ENCODE assay signal across 15 cellular contexts in genomic region chr4:95027906-95028618, GRCh38.
DNase-seq lines count a peak whose midpoint lies in the region; ATAC-seq and TF ChIP-seq lines count a peak whose summit lies in the region.
"Had no signal": no experiment of that assay in that cellular context is flagged by ENCODE, and none has a peak within 500 bp of the region (broad histone marks: within the 10 kb centered on the region; RNA-seq: fewer than 3 reads in every experiment).

No MANE protein-coding gene starts in this region.

- H3K9me3 ChIP-seq in HCT116 (ENCODE audit: control insufficient read depth in 1 of 2, insufficient read depth in 1 of 2, low read depth in 1 of 2, low read length in 2 of 2) (no peaks in the 10 kb centered on the region), PC-3 (ENCODE audit: low read length) (no peaks in the 10 kb centered on the region), spleen (peaks cover 0 to 9% (median 3%) of the 10 kb centered on the region in 8 donors)
- H3K9me3 ChIP-seq: SK-N-SH had no signal

- POLR2A ChIA-PET in HCT116 (lab: Charles Lee), result no interaction called here
- POLR2A ChIA-PET in PC-3 (lab: Charles Lee; ENCODE audit: unreplicated experiment), result no interaction called here

- H3K27me3 ChIP-seq in HCT116 (ENCODE audit: insufficient read depth, low read length) (no peaks in the 10 kb centered on the region), PC-3 (ENCODE audit: low read length) (no peaks in the 10 kb centered on the region), spleen (replicated peaks in 1 of 7) (no peaks in the 10 kb centered on the region)

- H3K9me2 ChIP-seq in HCT116 (ENCODE audit: insufficient read depth), result no peaks in the 10 kb centered on the region
- no peaks in the 10 kb centered on the region for H3K9me2 ChIP-seq in PC-3 (replicated peaks; ENCODE audit: low read length)
- H3K9me2 ChIP-seq: SK-N-SH had no signal

- no peak overlapping the region for H3K9ac ChIP-seq in HCT116 (ENCODE audit: low read length)
- no peak overlapping the region for H3K9ac ChIP-seq in PC-3 (ENCODE audit: low read length)
- H3K9ac ChIP-seq: SK-N-SH had no signal

- H3K4me1 Mint-ChIP-seq in nephron, result no peaks in the 10 kb centered on the region
- H3K4me1 Mint-ChIP-seq: CD8-positive, alpha-beta memory T cell had no signal

- ATAC-seq in HCT116 (no peak), PC-3 (peak; percentile 55)
- ATAC-seq: Panc1 had no signal

- peak overlapping the region; percentile 49 for H2AFZ ChIP-seq in HCT116 (ENCODE audit: low read depth, low read length, poor library complexity, severe bottlenecking)
- no peak overlapping the region for H2AFZ ChIP-seq in PC-3 (ENCODE audit: low read length)

- peak overlapping the region in 2 of 3 experiments; percentile 20 to 65 for H3K27ac Mint-ChIP-seq in nephron
- H3K27ac Mint-ChIP-seq: CD8-positive, alpha-beta memory T cell had no signal

- H3K27me3 Mint-ChIP-seq in nephron (ENCODE audit: low read depth), result no peaks in the 10 kb centered on the region
- H3K27me3 Mint-ChIP-seq: CD8-positive, alpha-beta memory T cell had no signal

- TF ChIP-seq CTCF in HCT116 (IDR thresholded peaks at IDR 0.05 in 2 of 3, conservative IDR thresholded peaks at IDR 0.05 in 1 of 3; ENCODE audit: borderline replicate concordance in 1 of 3, insufficient read depth in 1 of 3, low read depth in 2 of 3, low read length in 2 of 3) (no peak), PC-3 (conservative IDR thresholded peaks at IDR 0.05; ENCODE audit: low read depth, low read length) (no peak), nephron (IDR thresholded peaks at IDR 0.05; ENCODE audit: unreplicated experiment in 3 of 3) (no peak), spleen (IDR thresholded peaks at IDR 0.05 in 8 of 11, conservative IDR thresholded peaks at IDR 0.05 in 3 of 11) (no peak)

- peaks cover 9% of the 10 kb centered on the region for H3K9me3 Mint-ChIP-seq in nephron

- H3K27ac ChIP-seq in HCT116 (ENCODE audit: low read depth, low read length) (no peak overlapping the region), PC-3 (ENCODE audit: low read length) (peak overlapping the region; percentile 58), spleen (no peak overlapping the region)

- no peaks in the 10 kb centered on the region for H3K36me3 ChIP-seq in HCT116 (ENCODE audit: control insufficient read depth in 1 of 2, insufficient read depth in 2 of 2, low read length in 2 of 2)
- no peaks in the 10 kb centered on the region for H3K36me3 ChIP-seq in PC-3 (ENCODE audit: low read depth, low read length)
- no peaks in the 10 kb centered on the region for H3K36me3 ChIP-seq in spleen

- CTCF ChIA-PET in HCT116 (lab: Charles Lee), result no interaction called here
- CTCF ChIA-PET in PC-3 (lab: Charles Lee), result no interaction called here

- no peaks in the 10 kb centered on the region for H3F3A ChIP-seq in PC-3 (ENCODE audit: low read length, unreplicated experiment)

- H3K4me3 ChIP-seq in HCT116 (replicated peaks in 1 of 2; ENCODE audit: low read depth in 1 of 2, low read length in 2 of 2) (no peak overlapping the region), PC-3 (ENCODE audit: low read length) (no peak overlapping the region), spleen (no peak overlapping the region)

- RAD21 ChIA-PET in HCT116 (lab: Charles Lee; ENCODE audit: low non-redundant PET in 1 of 2, low total read pairs in 2 of 2, uncharacterized antibody in 2 of 2, unreplicated experiment in 2 of 2), result no interaction called here

- no TSS peak for BruUV-seq in HCT116 (replicated peaks; lab: Mats Ljungman, UMichigan)
- BruUV-seq in PC-3 (replicated peaks; lab: Mats Ljungman, UMichigan), result no TSS peak

- no peaks in the 10 kb centered on the region for H3K79me2 ChIP-seq in HCT116 (ENCODE audit: insufficient read depth, low read length)
- H3K79me2 ChIP-seq in PC-3 (ENCODE audit: low read length), result no peaks in the 10 kb centered on the region

- H3K36me3 Mint-ChIP-seq in nephron (ENCODE audit: low read depth), result peaks cover 12% of the 10 kb centered on the region
- H3K36me3 Mint-ChIP-seq: CD8-positive, alpha-beta memory T cell had no signal

- no peak for TF ChIP-seq POLR2A in HCT116 (IDR thresholded peaks at IDR 0.05; ENCODE audit: borderline replicate concordance, extremely low read depth, insufficient read depth, insufficient read length)
- TF ChIP-seq POLR2A in spleen (IDR thresholded peaks at IDR 0.05), result no peak

- H3K4me1 ChIP-seq in HCT116 (ENCODE audit: control insufficient read depth in 1 of 2, insufficient read depth in 2 of 2, low read length in 2 of 2), result no peaks in the 10 kb centered on the region
- H3K4me1 ChIP-seq in PC-3 (ENCODE audit: insufficient read depth, low read length), result peaks cover 34% of the 10 kb centered on the region
- H3K4me1 ChIP-seq in spleen, result no peaks in the 10 kb centered on the region

- no peak overlapping the region for H3K4me3 Mint-ChIP-seq in nephron
- H3K4me3 Mint-ChIP-seq: CD8-positive, alpha-beta memory T cell had no signal

- H4K20me1 ChIP-seq in HCT116 (ENCODE audit: insufficient read depth), result no peaks in the 10 kb centered on the region
- no peaks in the 10 kb centered on the region for H4K20me1 ChIP-seq in PC-3 (ENCODE audit: low read length)

- intact Hi-C loops in HCT116 (cut with micrococcal nuclease), result no loop called here
- intact Hi-C loops in PC-3 (cut with micrococcal nuclease), result loop anchor here (1.0 kb wide), 1 partner anchor 55 kb away; no protein-coding TSS in a partner anchor
- intact Hi-C loops in spleen (cut with DNase I; ENCODE audit: low total_unique reads), result no loop called here

- no peak for TF ChIP-seq RAD21 in HCT116 (IDR thresholded peaks at IDR 0.05; ENCODE audit: low read depth)

- H3K4me2 ChIP-seq in HCT116 (ENCODE audit: low read length) (no peak overlapping the region), PC-3 (ENCODE audit: low read length) (no peak overlapping the region)
- H3K4me2 ChIP-seq: SK-N-SH had no signal

- no peak for DNase-seq in HCT116 (ENCODE audit: low read depth, low spot score)
- peak in 2 of 3 experiments; percentile 66 to 95 for DNase-seq in NCI-H1417 (lab: John Stamatoyannopoulos, UW)
- peak; percentile 20 for DNase-seq in PC-3
- DNase-seq in NCI-H2196 treated with DMSO at 0.1 percent for 48 hours (lab: John Stamatoyannopoulos, UW; ENCODE audit: unreplicated experiment), result no peak
- DNase-seq in spleen, result no peak
- DNase-seq in SW480 (ENCODE audit: low spot score), result no peak
- DNase-seq: CD8-positive, alpha-beta memory T cell; H7; IMR-90; NCI-H146; NCI-H526; Right ventricle myocardium superior; SK-N-SH had no signal

TF ChIP-seq in HCT116, 20 proteins besides CTCF, POLR2A, EP300 and RAD21:
- TF ChIP-seq, protein P1, sequence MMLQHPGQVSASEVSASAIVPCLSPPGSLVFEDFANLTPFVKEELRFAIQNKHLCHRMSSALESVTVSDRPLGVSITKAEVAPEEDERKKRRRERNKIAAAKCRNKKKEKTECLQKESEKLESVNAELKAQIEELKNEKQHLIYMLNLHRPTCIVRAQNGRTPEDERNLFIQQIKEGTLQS (IDR thresholded peaks at IDR 0.05), result no peak
- no peak for TF ChIP-seq ZNF274 (IDR thresholded peaks at IDR 0.05; ENCODE audit: low read depth, low read length)
- TF ChIP-seq YY1 (IDR thresholded peaks at IDR 0.05; ENCODE audit: extremely low read depth, insufficient replicate concordance, low read depth, low read length), result no peak
- no peak for TF ChIP-seq JUND (IDR thresholded peaks at IDR 0.05)
- TF ChIP-seq EGR1 (IDR thresholded peaks at IDR 0.05; ENCODE audit: low read depth), result no peak
- TF ChIP-seq SRF (IDR thresholded peaks at IDR 0.05; ENCODE audit: low read depth), result no peak
- no peak for TF ChIP-seq CBX3 (IDR thresholded peaks at IDR 0.05; ENCODE audit: low read depth)
- TF ChIP-seq SP1 (IDR thresholded peaks at IDR 0.05; ENCODE audit: low read depth), result no peak
- no peak for TF ChIP-seq EZH2 (IDR thresholded peaks at IDR 0.05)
- no peak for TF ChIP-seq ELF1 (IDR thresholded peaks at IDR 0.05; ENCODE audit: borderline replicate concordance, low read depth)
- TF ChIP-seq ZFX (IDR thresholded peaks at IDR 0.05), result no peak
- TF ChIP-seq EZH2phosphoT487 (IDR thresholded peaks at IDR 0.05; ENCODE audit: borderline replicate concordance), result no peak
- no peak for TF ChIP-seq FOSL1 (IDR thresholded peaks at IDR 0.05; ENCODE audit: low read depth)
- no peak for TF ChIP-seq SIN3A (IDR thresholded peaks at IDR 0.05; ENCODE audit: low read depth)
TF ChIP-seq in HCT116: peak in this region for 0.

Comparison
In these comparisons a context has a peak if more than half of its experiments do, and no peak if none do; other contexts are left out.
1. DNase-seq: peak in NCI-H1417 (2 of 3) and PC-3 (single experiment); none in HCT116 (single experiment), NCI-H2196 treated with DMSO at 0.1 percent for 48 hours (single experiment), spleen (single experiment) and SW480 (single experiment).